12 cellular contexts compared by ENCODE assay signal in the genomic region with DNA sequence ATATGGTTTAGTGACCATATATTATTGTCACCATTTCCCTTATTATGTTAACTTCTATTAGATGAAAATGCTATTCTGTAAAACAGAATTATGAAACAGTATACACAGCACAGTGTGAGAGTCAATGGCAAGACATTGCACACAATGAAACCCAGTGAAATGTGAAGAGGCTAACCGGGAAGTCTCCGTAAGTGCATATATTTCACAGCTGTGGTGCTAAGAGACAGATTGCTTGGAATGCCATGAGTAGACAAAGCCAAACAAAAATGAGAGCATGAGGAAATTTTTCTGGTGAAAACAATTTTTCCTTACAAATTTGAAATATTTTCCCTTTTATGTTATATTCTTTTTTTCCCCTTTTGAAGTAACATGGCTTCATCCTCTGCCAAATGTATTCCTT. TPM values are rescaled to one million over a fixed set of nuclear protein-coding genes. Genes with fewer than 3 reads are reported as not detected.
DNase-seq lines count a peak whose midpoint lies in the region; ATAC-seq and TF ChIP-seq lines count a peak whose summit lies in the region.
"Had no signal": no experiment of that assay in that cellular context is flagged by ENCODE, and none has a peak within 500 bp of the region (broad histone marks: within the 10 kb centered on the region; RNA-seq: fewer than 3 reads in every experiment).

No MANE protein-coding gene starts in this region.

- H3K79me2 ChIP-seq in Loucy (ENCODE audit: insufficient read depth, low read length) (no peaks in the 10 kb centered on the region), mammary epithelial cell (ENCODE audit: insufficient read depth, low read length) (no peaks in the 10 kb centered on the region), osteoblast (ENCODE audit: insufficient read depth, low read length) (no peaks in the 10 kb centered on the region)

- no peaks in the 10 kb centered on the region for H3K36me3 ChIP-seq in Loucy (ENCODE audit: insufficient read depth, low read length)
- H3K36me3 ChIP-seq in mammary epithelial cell (ENCODE audit: insufficient read depth, low read length), result no peaks in the 10 kb centered on the region
- H3K36me3 ChIP-seq in osteoblast (ENCODE audit: insufficient read depth, low read length), result no peaks in the 10 kb centered on the region
- H3K36me3 ChIP-seq: colonic mucosa had no signal

- dilution Hi-C loops in mammary epithelial cell (cut with HindIII; ENCODE audit: low sequenced_read_pairs), result no loop called here

- in situ Hi-C loops in mammary epithelial cell (cut with MboI; ENCODE audit: low sequenced_read_pairs in 2 of 2), result no loop called here

- no peak overlapping the region for H2AFZ ChIP-seq in Loucy (ENCODE audit: low read length)
- no peak overlapping the region for H2AFZ ChIP-seq in mammary epithelial cell (ENCODE audit: low read depth, low read length)
- no peak overlapping the region for H2AFZ ChIP-seq in osteoblast (ENCODE audit: low read length)

- H4K20me1 ChIP-seq in Loucy (ENCODE audit: insufficient read depth, low read length, poor library complexity, severe bottlenecking) (no peaks in the 10 kb centered on the region), mammary epithelial cell (ENCODE audit: insufficient read depth, low read length) (no peaks in the 10 kb centered on the region), osteoblast (ENCODE audit: insufficient read depth, low read length) (no peaks in the 10 kb centered on the region)

- peaks cover 65% of the 10 kb centered on the region for H3K27me3 Mint-ChIP-seq in activated CD8-positive, alpha-beta memory T cell treated with anti-CD3 and anti-CD28 coated beads, Interleukin-2, amount 10 ng/mL, durations not matched to agents 7 days and 5 days
- H3K27me3 Mint-ChIP-seq: type B pancreatic cell had no signal

- CTCF ChIA-PET in activated CD8-positive, alpha-beta memory T cell treated with anti-CD3 and anti-CD28 coated beads, Interleukin-2, amount 10 ng/mL, durations not matched to agents 7 days and 5 days (lab: Charles Lee), result no interaction called here
- CTCF ChIA-PET in mammary epithelial cell (lab: Charles Lee; ENCODE audit: low non-redundant PET), result no interaction called here

- H3K9me3 Mint-ChIP-seq in activated CD8-positive, alpha-beta memory T cell treated with anti-CD3 and anti-CD28 coated beads, Interleukin-2, amount 10 ng/mL, durations not matched to agents 7 days and 5 days (ENCODE audit: low read depth), result no peaks in the 10 kb centered on the region
- H3K9me3 Mint-ChIP-seq: type B pancreatic cell had no signal

- H3K4me3 Mint-ChIP-seq in activated CD8-positive, alpha-beta memory T cell treated with anti-CD3 and anti-CD28 coated beads, Interleukin-2, amount 10 ng/mL, durations not matched to agents 7 days and 5 days, result peak overlapping the region; percentile 58
- H3K4me3 Mint-ChIP-seq: type B pancreatic cell had no signal

- H3K4me1 ChIP-seq in Loucy (ENCODE audit: insufficient read depth, low read length, poor library complexity, severe bottlenecking), result peaks cover 46% of the 10 kb centered on the region
- H3K4me1 ChIP-seq in mammary epithelial cell (ENCODE audit: insufficient read depth, low read length), result peaks cover 20% of the 10 kb centered on the region
- H3K4me1 ChIP-seq in osteoblast (ENCODE audit: insufficient read depth, low read length), result peaks cover 31% of the 10 kb centered on the region
- H3K4me1 ChIP-seq: colonic mucosa had no signal

- intact Hi-C loops in mammary epithelial cell (cut with micrococcal nuclease), result no loop called here

- no peaks in the 10 kb centered on the region for H3K27me3 ChIP-seq in Loucy (ENCODE audit: insufficient read depth, low read length, poor library complexity, severe bottlenecking)
- no peaks in the 10 kb centered on the region for H3K27me3 ChIP-seq in mammary epithelial cell (ENCODE audit: insufficient read depth, low read length)
- H3K27me3 ChIP-seq in osteoblast (ENCODE audit: insufficient read depth, low read length), result no peaks in the 10 kb centered on the region
- H3K27me3 ChIP-seq: colonic mucosa had no signal

- H3K4me1 Mint-ChIP-seq in activated CD8-positive, alpha-beta memory T cell treated with anti-CD3 and anti-CD28 coated beads, Interleukin-2, amount 10 ng/mL, durations not matched to agents 7 days and 5 days, result peaks cover 36% of the 10 kb centered on the region

- no peaks in the 10 kb centered on the region for H3K9me2 ChIP-seq in Loucy (replicated peaks; ENCODE audit: low read depth, low read length)

- no TSS peak for BruUV-seq in mammary epithelial cell (replicated peaks; lab: Mats Ljungman, UMichigan)

- H3K4me2 ChIP-seq in Loucy (ENCODE audit: low read depth, low read length, poor library complexity, severe bottlenecking) (peak overlapping the region; percentile 91), mammary epithelial cell (ENCODE audit: insufficient read depth, low read depth, low read length) (peak overlapping the region; percentile 84), osteoblast (ENCODE audit: insufficient read depth, low read length) (peak overlapping the region; percentile 88)

- H3K9ac ChIP-seq in Loucy (ENCODE audit: low read depth, low read length, poor library complexity, severe bottlenecking) (no peak overlapping the region), mammary epithelial cell (ENCODE audit: insufficient read depth, low read length) (no peak overlapping the region)

- peaks cover 11% of the 10 kb centered on the region for H3F3A ChIP-seq in Loucy (ENCODE audit: low read depth)

- H3K27ac ChIP-seq in mammary epithelial cell (ENCODE audit: insufficient read depth, low read depth, low read length) (peak overlapping the region; percentile 89), osteoblast (ENCODE audit: low read depth, low read length) (peak overlapping the region; percentile 96), caudate nucleus (ENCODE audit: low read depth, low read length) (no peak overlapping the region)
- H3K27ac ChIP-seq: colonic mucosa had no signal

- H3K9me3 ChIP-seq in Loucy (ENCODE audit: insufficient read depth, low read depth, low read length), result no peaks in the 10 kb centered on the region
- H3K9me3 ChIP-seq in mammary epithelial cell (replicated peaks; ENCODE audit: insufficient read depth, low read length), result no peaks in the 10 kb centered on the region
- no peaks in the 10 kb centered on the region for H3K9me3 ChIP-seq in osteoblast (ENCODE audit: low read depth, low read length)
- H3K9me3 ChIP-seq: colonic mucosa had no signal

- DNase-seq in activated CD8-positive, alpha-beta memory T cell treated with anti-CD3 and anti-CD28 coated beads, Interleukin-2, amount 10 ng/mL, durations not matched to agents 7 days and 5 days, result no peak
- no peak for DNase-seq in activated CD8-positive, alpha-beta memory T cell treated with anti-CD3 and anti-CD28 coated beads, Interleukin-2, amount 50 U/mL, for 4 hours
- DNase-seq in mammary epithelial cell (no peak), osteoblast (ENCODE audit: insufficient read length, low spot score, missing footprints) (no peak), caudate nucleus (lab: John Stamatoyannopoulos, UW) (no peak)
- DNase-seq: colonic mucosa, DMS153, NCI-H2171 treated with DMSO at 0.1 percent for 48 hours had no signal

- peaks cover 5% of the 10 kb centered on the region for H3K36me3 Mint-ChIP-seq in activated CD8-positive, alpha-beta memory T cell treated with anti-CD3 and anti-CD28 coated beads, Interleukin-2, amount 10 ng/mL, durations not matched to agents 7 days and 5 days
- H3K36me3 Mint-ChIP-seq: type B pancreatic cell had no signal

- no peak for TF ChIP-seq CTCF in Loucy (conservative IDR thresholded peaks at IDR 0.05; ENCODE audit: low read length)
- TF ChIP-seq CTCF in mammary epithelial cell (conservative IDR thresholded peaks at IDR 0.05 in 1 of 2, IDR thresholded peaks at IDR 0.05 in 1 of 2; ENCODE audit: extremely low read depth in 1 of 2, insufficient read depth in 1 of 2, low read depth in 1 of 2, low read length in 2 of 2), result no peak
- no peak for TF ChIP-seq CTCF in osteoblast (IDR thresholded peaks at IDR 0.05; ENCODE audit: extremely low read depth, low read depth, low read length)

- H3K27ac Mint-ChIP-seq in activated CD8-positive, alpha-beta memory T cell treated with anti-CD3 and anti-CD28 coated beads, Interleukin-2, amount 10 ng/mL, durations not matched to agents 7 days and 5 days, result no peak overlapping the region
- H3K27ac Mint-ChIP-seq: type B pancreatic cell had no signal

- peak overlapping the region; percentile 71 for H3K4me3 ChIP-seq in Loucy (ENCODE audit: low read length, poor library complexity, severe bottlenecking)
- H3K4me3 ChIP-seq in mammary epithelial cell (replicated peaks in 1 of 3; ENCODE audit: insufficient read depth in 1 of 3, low read depth in 2 of 3, low read length in 3 of 3), result peak overlapping the region in 1 of 3 experiments; percentile 40
- H3K4me3 ChIP-seq in osteoblast (ENCODE audit: insufficient read depth, low read length), result peak overlapping the region; percentile 72
- H3K4me3 ChIP-seq: colonic mucosa had no signal

- 90% methylated on average over 2 of the region's 2 CpGs for WGBS in mammary epithelial cell (ENCODE audit: low coverage, missing lambda C conversion rate)

- ATAC-seq in activated CD8-positive, alpha-beta memory T cell treated with anti-CD3 and anti-CD28 coated beads, Interleukin-2, amount 10 ng/mL, durations not matched to agents 7 days and 5 days, result no peak
- ATAC-seq in activated CD4-positive, CD25-positive, alpha-beta regulatory T cell treated with anti-CD3 and anti-CD28 coated beads, Interleukin-2, amount 50 U/mL, for 24 hours, result no peak
- ATAC-seq in GM19328 (IDR thresholded peaks at IDR 0.05; ENCODE audit: unreplicated experiment), result no peak

RNA-seq across cellular contexts. Expression of gene DYRK2, which starts 49.4 kb away (rescaled TPM):
- 10 to 100 TPM; 27.7 to 46.6 TPM for total RNA-seq in activated CD8-positive, alpha-beta memory T cell treated with anti-CD3 and anti-CD28 coated beads, Interleukin-2, amount 10 ng/mL, durations not matched to agents 7 days and 5 days
- total RNA-seq in mammary epithelial cell (10 to 100 TPM; 17.8 to 25.8 TPM), osteoblast (43.4 and 44.5 TPM in 2 replicates)
- polyA plus RNA-seq in mammary epithelial cell, result 16.3 TPM
- polyA minus RNA-seq in mammary epithelial cell, result 43.1 TPM
